19 cellular contexts compared by ENCODE assay signal in the genomic region with DNA sequence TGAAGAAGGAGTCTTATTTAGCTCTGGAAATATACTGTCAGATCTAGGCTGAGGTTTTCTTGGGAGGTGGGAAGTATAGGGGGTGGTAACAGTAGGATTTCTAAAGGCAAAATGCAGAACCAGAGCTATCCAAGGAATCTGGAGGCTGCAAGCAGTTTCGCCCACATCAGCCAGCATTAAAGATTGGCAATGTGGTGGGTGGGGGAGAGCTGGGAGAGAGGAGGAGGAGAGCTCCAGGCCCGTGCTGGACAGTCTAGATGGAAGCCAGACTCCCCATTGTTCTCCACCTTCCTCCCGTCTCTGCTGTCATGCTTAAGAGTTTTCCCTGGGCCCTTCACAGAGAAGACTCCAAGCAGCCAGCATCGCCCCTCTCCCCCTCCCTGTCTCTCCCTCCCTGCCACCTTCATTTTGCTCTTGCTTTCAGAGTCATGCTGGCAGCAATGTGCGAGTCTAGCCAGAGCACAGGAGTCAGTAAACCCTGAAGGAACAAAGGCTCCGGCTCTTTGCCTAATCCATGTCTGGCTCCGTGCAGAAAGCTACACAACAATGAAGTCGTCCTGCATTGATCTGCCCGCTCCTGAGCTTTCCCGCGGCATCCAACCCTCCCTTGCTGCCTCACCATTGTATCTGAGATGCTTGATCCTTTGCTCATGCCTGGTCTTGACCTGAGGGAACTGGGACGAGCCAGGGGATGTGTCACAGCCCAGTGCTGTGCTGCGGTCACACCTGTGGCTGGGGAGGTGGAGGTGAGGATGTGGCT.
DNase-seq lines count a peak whose midpoint lies in the region; ATAC-seq, FAIRE-seq and TF ChIP-seq lines count a peak whose summit lies in the region.
"Had no signal": no experiment of that assay in that cellular context is flagged by ENCODE, and none has a peak within 500 bp of the region (broad histone marks: within the 10 kb centered on the region; RNA-seq: fewer than 3 reads in every experiment).

No MANE protein-coding gene starts in this region.

- peaks cover 9% of the 10 kb centered on the region for H3K9me3 Mint-ChIP-seq in neural crest cell

- H3K27ac ChIP-seq in ascending aorta (peak overlapping the region; percentile 25 to 69), epithelial cell of prostate (no peak overlapping the region)
- H3K27ac ChIP-seq: C4-2B, PC-9, SJCRH30 had no signal

- H3K36me3 ChIP-seq in ascending aorta (no peaks in the 10 kb centered on the region), mucosa of descending colon (ENCODE audit: low read depth) (no peaks in the 10 kb centered on the region)
- H3K36me3 ChIP-seq: SJCRH30 had no signal

- H3K27me3 Mint-ChIP-seq in neural crest cell (ENCODE audit: low read depth): peaks cover 4% of the 10 kb centered on the region

- intact Hi-C loops in ascending aorta (cut with DNase I) (loop anchor here (5.0 to 10.0 kb wide), 2 partner anchors 44 to 271 kb away; no protein-coding TSS in a partner anchor), mucosa of descending colon (cut with DNase I, micrococcal nuclease) (no loop called here)

- H3K27ac Mint-ChIP-seq in neural crest cell (ENCODE audit: unreplicated experiment): peak overlapping the region; percentile 13

- H3K4me3 ChIP-seq in ascending aorta (no peak overlapping the region), mucosa of descending colon (no peak overlapping the region)
- H3K4me3 ChIP-seq: PC-9, SJCRH30 had no signal

- peak; percentile 40 for FAIRE-seq in urothelium cell line (lab: Jason Lieb, UNC)

- H3K4me3 Mint-ChIP-seq in neural crest cell: no peak overlapping the region

- no peaks in the 10 kb centered on the region for H3K9me3 ChIP-seq in ascending aorta
- no peaks in the 10 kb centered on the region for H3K9me3 ChIP-seq in mucosa of descending colon
- H3K9me3 ChIP-seq: SJCRH30 had no signal

- TF ChIP-seq CTCF in ascending aorta (IDR thresholded peaks at IDR 0.05) (no peak), neural crest cell (conservative IDR thresholded peaks at IDR 0.05) (no peak), mucosa of descending colon (IDR thresholded peaks at IDR 0.05) (no peak)

- H3K36me3 Mint-ChIP-seq in neural crest cell (ENCODE audit: low read depth): no peaks in the 10 kb centered on the region

- peak in 1 of 2 donors; percentile 61 for DNase-seq in ascending aorta (ENCODE audit: low spot score in 2 of 2)
- DNase-seq in epithelial cell of prostate (ENCODE audit: low read depth, low spot score): peak; percentile 8
- no peak for DNase-seq in neural crest cell (ENCODE audit: low read depth, low spot score)
- peak; percentile 64 for DNase-seq in urothelium cell line (ENCODE audit: low spot score)
- no peak for DNase-seq in mucosa of descending colon
- DNase-seq: AML-193, DND-41, GDM1, KG1, NCI-H1436, NCI-H1930, NCI-H226, NCI-H524, NCI-H82, PC-9, SJCRH30 had no signal

- H3K4me1 Mint-ChIP-seq in neural crest cell: peaks cover 3% of the 10 kb centered on the region

- ATAC-seq in mucosa of descending colon (no peak), SK-N-SH treated with all-trans-retinoic acid at 6 μM for 48 hours (no peak), GM19023 (IDR thresholded peaks at IDR 0.05; ENCODE audit: unreplicated experiment) (no peak)

- H3K4me1 ChIP-seq in ascending aorta (peaks cover 6 to 33% of the 10 kb centered on the region in 2 donors), mucosa of descending colon (ENCODE audit: low read depth) (no peaks in the 10 kb centered on the region)
- H3K4me1 ChIP-seq: SJCRH30 had no signal

- H3K27me3 ChIP-seq in ascending aorta: no peaks in the 10 kb centered on the region
- H3K27me3 ChIP-seq: SJCRH30 had no signal

TF ChIP-seq in SK-N-SH treated with all-trans-retinoic acid at 6 μM for 48 hours, 23 proteins besides CTCF, POLR2A, EP300 and RAD21:
- TF ChIP-seq CSDC2 (CRISPR knock-in tag; IDR thresholded peaks at IDR 0.05) (no peak), ZC3H10 (CRISPR knock-in tag; IDR thresholded peaks at IDR 0.05) (no peak), TOX (CRISPR knock-in tag; IDR thresholded peaks at IDR 0.05; ENCODE audit: borderline replicate concordance) (no peak), ESRRG (CRISPR knock-in tag; IDR thresholded peaks at IDR 0.05) (no peak), OSR1 (CRISPR knock-in tag; IDR thresholded peaks at IDR 0.05) (no peak), SNAI2 (CRISPR knock-in tag; IDR thresholded peaks at IDR 0.05) (no peak), ZNF565 (CRISPR knock-in tag; conservative IDR thresholded peaks at IDR 0.05; ENCODE audit: low read depth) (no peak), ISL1 (CRISPR knock-in tag; IDR thresholded peaks at IDR 0.05) (no peak), RARB (CRISPR knock-in tag; IDR thresholded peaks at IDR 0.05) (no peak), GLIS3 (CRISPR knock-in tag; IDR thresholded peaks at IDR 0.05) (no peak), ZNF70 (CRISPR knock-in tag; IDR thresholded peaks at IDR 0.05) (no peak)
- TF ChIP-seq, protein P1, sequence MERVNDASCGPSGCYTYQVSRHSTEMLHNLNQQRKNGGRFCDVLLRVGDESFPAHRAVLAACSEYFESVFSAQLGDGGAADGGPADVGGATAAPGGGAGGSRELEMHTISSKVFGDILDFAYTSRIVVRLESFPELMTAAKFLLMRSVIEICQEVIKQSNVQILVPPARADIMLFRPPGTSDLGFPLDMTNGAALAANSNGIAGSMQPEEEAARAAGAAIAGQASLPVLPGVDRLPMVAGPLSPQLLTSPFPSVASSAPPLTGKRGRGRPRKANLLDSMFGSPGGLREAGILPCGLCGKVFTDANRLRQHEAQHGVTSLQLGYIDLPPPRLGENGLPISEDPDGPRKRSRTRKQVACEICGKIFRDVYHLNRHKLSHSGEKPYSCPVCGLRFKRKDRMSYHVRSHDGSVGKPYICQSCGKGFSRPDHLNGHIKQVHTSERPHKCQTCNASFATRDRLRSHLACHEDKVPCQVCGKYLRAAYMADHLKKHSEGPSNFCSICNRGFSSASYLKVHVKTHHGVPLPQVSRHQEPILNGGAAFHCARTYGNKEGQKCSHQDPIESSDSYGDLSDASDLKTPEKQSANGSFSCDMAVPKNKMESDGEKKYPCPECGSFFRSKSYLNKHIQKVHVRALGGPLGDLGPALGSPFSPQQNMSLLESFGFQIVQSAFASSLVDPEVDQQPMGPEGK (CRISPR knock-in tag; IDR thresholded peaks at IDR 0.05; ENCODE audit: borderline replicate concordance): no peak
- TF ChIP-seq, protein P2, sequence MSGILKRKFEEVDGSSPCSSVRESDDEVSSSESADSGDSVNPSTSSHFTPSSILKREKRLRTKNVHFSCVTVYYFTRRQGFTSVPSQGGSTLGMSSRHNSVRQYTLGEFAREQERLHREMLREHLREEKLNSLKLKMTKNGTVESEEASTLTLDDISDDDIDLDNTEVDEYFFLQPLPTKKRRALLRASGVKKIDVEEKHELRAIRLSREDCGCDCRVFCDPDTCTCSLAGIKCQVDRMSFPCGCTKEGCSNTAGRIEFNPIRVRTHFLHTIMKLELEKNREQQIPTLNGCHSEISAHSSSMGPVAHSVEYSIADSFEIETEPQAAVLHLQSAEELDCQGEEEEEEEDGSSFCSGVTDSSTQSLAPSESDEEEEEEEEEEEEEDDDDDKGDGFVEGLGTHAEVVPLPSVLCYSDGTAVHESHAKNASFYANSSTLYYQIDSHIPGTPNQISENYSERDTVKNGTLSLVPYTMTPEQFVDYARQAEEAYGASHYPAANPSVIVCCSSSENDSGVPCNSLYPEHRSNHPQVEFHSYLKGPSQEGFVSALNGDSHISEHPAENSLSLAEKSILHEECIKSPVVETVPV (CRISPR knock-in tag; IDR thresholded peaks at IDR 0.05): no peak

Comparison
In these comparisons a context has a peak if more than half of its experiments do, and no peak if none do; other contexts are left out.
1. DNase-seq: peak in epithelial cell of prostate (single experiment) and urothelium cell line (single experiment); none in neural crest cell (single experiment) and mucosa of descending colon (0 of 3).